Comparison of ENCODE assay signal across 2 cellular contexts in genomic region chr5:177462021-177462670, GRCh38.
TF ChIP-seq lines count a peak whose summit lies in the region.

No MANE protein-coding gene starts in this region.

TF ChIP-seq in liver, 16 proteins besides CTCF, POLR2A, EP300 and RAD21:
- TF ChIP-seq MAX (IDR thresholded peaks at IDR 0.05), result no peak
- peak; percentile 52 for TF ChIP-seq SP1 (IDR thresholded peaks at IDR 0.05)
- TF ChIP-seq FOXA2 (IDR thresholded peaks at IDR 0.05), result no peak
- peak; percentile 98 for TF ChIP-seq NR2F2 (IDR thresholded peaks at IDR 0.05)
- no peak for TF ChIP-seq JUND (IDR thresholded peaks at IDR 0.05)

TF ChIP-seq in HepG2, 621 proteins besides CTCF, POLR2A, EP300 and RAD21:
- TF ChIP-seq CHCHD3 (CRISPR knock-in tag; IDR thresholded peaks at IDR 0.05) (no peak), HNF4G (IDR thresholded peaks at IDR 0.05; ENCODE audit: borderline replicate concordance, low read depth, low read length) (no peak), HNF4G (CRISPR knock-in tag; IDR thresholded peaks at IDR 0.05; ENCODE audit: borderline replicate concordance, low read depth) (no peak), ZNF138 (CRISPR knock-in tag; IDR thresholded peaks at IDR 0.05; ENCODE audit: low read depth) (no peak), ZNF737 (CRISPR knock-in tag; IDR thresholded peaks at IDR 0.05; ENCODE audit: borderline replicate concordance) (no peak), ZBTB26 (CRISPR knock-in tag; IDR thresholded peaks at IDR 0.05; ENCODE audit: borderline replicate concordance) (no peak), ZNF761 (CRISPR knock-in tag; conservative IDR thresholded peaks at IDR 0.05) (no peak), CSRNP2 (CRISPR knock-in tag; conservative IDR thresholded peaks at IDR 0.05; ENCODE audit: low read depth) (no peak), ZFP36L1 (CRISPR knock-in tag; IDR thresholded peaks at IDR 0.05) (no peak), REXO4 (CRISPR knock-in tag; IDR thresholded peaks at IDR 0.05; ENCODE audit: borderline replicate concordance) (no peak), BCLAF1 (IDR thresholded peaks at IDR 0.05) (no peak), RNF219 (CRISPR knock-in tag; IDR thresholded peaks at IDR 0.05) (no peak), ZNF660 (CRISPR knock-in tag; IDR thresholded peaks at IDR 0.05; ENCODE audit: borderline replicate concordance, low read depth) (no peak), GABPA (IDR thresholded peaks at IDR 0.05; ENCODE audit: low read depth, low read length) (no peak), GABPA (CRISPR knock-in tag; IDR thresholded peaks at IDR 0.05; ENCODE audit: low read depth) (no peak), ZBTB46 (CRISPR knock-in tag; IDR thresholded peaks at IDR 0.05; ENCODE audit: borderline replicate concordance) (no peak), ZBTB7B (CRISPR knock-in tag; IDR thresholded peaks at IDR 0.05) (no peak), HIVEP1 (CRISPR knock-in tag; IDR thresholded peaks at IDR 0.05) (no peak), DMAP1 (CRISPR knock-in tag; IDR thresholded peaks at IDR 0.05) (no peak), NFE2 (CRISPR knock-in tag; IDR thresholded peaks at IDR 0.05) (no peak), MEIS1 (CRISPR knock-in tag; IDR thresholded peaks at IDR 0.05; ENCODE audit: borderline replicate concordance) (no peak), NR2C2 (CRISPR knock-in tag; IDR thresholded peaks at IDR 0.05; ENCODE audit: borderline replicate concordance) (no peak)
